ENCODE assay signal across 20 cellular contexts in the genomic region with DNA sequence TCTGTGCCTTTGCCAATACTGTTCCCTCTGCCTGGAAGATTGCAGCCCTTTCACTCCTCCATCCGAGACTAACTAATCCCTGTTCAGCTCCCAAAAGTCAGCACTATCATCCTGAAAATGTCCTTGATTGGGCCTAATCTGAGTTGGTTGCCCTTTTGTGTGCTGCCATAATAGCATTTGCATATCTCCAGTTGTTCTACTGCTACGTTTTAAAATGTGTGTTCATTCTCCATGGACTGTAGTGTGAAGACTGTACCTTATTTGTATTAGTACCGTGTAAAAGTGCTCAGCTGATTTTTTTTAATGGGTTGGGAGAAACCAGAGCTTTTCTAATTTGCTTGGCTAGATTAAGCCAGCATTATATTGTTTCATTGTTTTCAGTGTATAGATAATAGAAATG.
DNase-seq lines count a peak whose midpoint lies in the region; ATAC-seq, FAIRE-seq and TF ChIP-seq lines count a peak whose summit lies in the region.
"Had no signal": no experiment of that assay in that cellular context is flagged by ENCODE, and none has a peak within 500 bp of the region (broad histone marks: within the 10 kb centered on the region; RNA-seq: fewer than 3 reads in every experiment).

No MANE protein-coding gene starts in this region.

- FAIRE-seq in urothelium cell line (lab: Jason Lieb, UNC): no peak

- WGBS in heart left ventricle, 4 donors: 34 to 47% (median 45%) methylated on average over 3 of the region's 3 CpGs

- in situ Hi-C loops in HAP-1 (cut with MboI; ENCODE audit: low sequenced_read_pairs): no loop called here

- H3K4me3 ChIP-seq in heart left ventricle (no peak overlapping the region), HAP-1 (no peak overlapping the region)

- H3K4me1 ChIP-seq in heart left ventricle (peaks cover 0 to 56% (median 22%) of the 10 kb centered on the region in 12 donors), HAP-1 (peaks cover 17% of the 10 kb centered on the region)

- H3K9me3 ChIP-seq in heart left ventricle: no peaks in the 10 kb centered on the region
- H3K9me3 ChIP-seq in HAP-1: no peaks in the 10 kb centered on the region

- no peak for TF ChIP-seq CTCF in heart left ventricle (IDR thresholded peaks at IDR 0.05)

- ATAC-seq in heart left ventricle (peak in 3 of 4 donors; percentile 11 to 43 (median 14)), Right ventricle myocardium inferior (no peak), sciatic nerve (peak; percentile 10), GM21576 (IDR thresholded peaks at IDR 0.05; ENCODE audit: unreplicated experiment) (no peak)

- peak overlapping the region in 8 of 12 donors; percentile 17 to 61 (median 28) for H3K27ac ChIP-seq in heart left ventricle
- peak overlapping the region; percentile 80 for H3K27ac ChIP-seq in cingulate gyrus (ENCODE audit: low read depth, low read length)

- no peak for TF ChIP-seq POLR2A in heart left ventricle (IDR thresholded peaks at IDR 0.05)

- H3K36me3 ChIP-seq in heart left ventricle (peaks cover 0 to 75% (median 5%) of the 10 kb centered on the region in 9 donors), HAP-1 (replicated peaks) (no peaks in the 10 kb centered on the region)

- H3K27me3 ChIP-seq in heart left ventricle (no peaks in the 10 kb centered on the region), HAP-1 (ENCODE audit: low read depth) (no peaks in the 10 kb centered on the region)

- intact Hi-C loops in heart left ventricle (cut with DNase I): no loop called here
- intact Hi-C loops in Right ventricle myocardium inferior (cut with DNase I): no loop called here
- intact Hi-C loops in sciatic nerve (cut with DNase I): no loop called here

- DNase-seq in heart left ventricle (no peak), Right ventricle myocardium inferior (ENCODE audit: missing footprints) (no peak), HAP-1 (ENCODE audit: low spot score in 2 of 2) (peak; percentile 21 to 22), sciatic nerve (ENCODE audit: low spot score) (no peak), anterior cingulate cortex (lab: John Stamatoyannopoulos, UW) (no peak), urothelium cell line (ENCODE audit: low spot score) (no peak)
- DNase-seq: 8988T, DMS153, GDM1, MM.1S, NCI-H1092, NCI-H1436 treated with DMSO at 0.1 percent for 48 hours, NCI-H2029, NCI-H2171, NCI-H446 treated with DMSO at 0.1 percent for 48 hours, NCI-H69, OCI-M1, SIG-M5 had no signal

Comparison
In these comparisons a context has a peak if more than half of its experiments do, and no peak if none do; other contexts are left out.
1. ATAC-seq: peak in heart left ventricle (3 of 4) and sciatic nerve (single experiment); none in Right ventricle myocardium inferior (single experiment) and GM21576 (single experiment).
2. DNase-seq: peak in HAP-1 (2 of 2); none in heart left ventricle (0 of 5), Right ventricle myocardium inferior (single experiment), sciatic nerve (single experiment), anterior cingulate cortex (0 of 58) and urothelium cell line (single experiment).